In genomic region chr19:12294308-12295158, GRCh38 we compare ENCODE assay signal across 1 cellular context.
TF ChIP-seq lines count a peak whose summit lies in the region.

ZNF44 (minus strand) TSS chr19:12294883; CDS start chr19:12294694, 189 bp downstream.

TF ChIP-seq in GM23338, 12 proteins besides CTCF, POLR2A, EP300 and RAD21 (continued from another document):
- TF ChIP-seq, protein P1, sequence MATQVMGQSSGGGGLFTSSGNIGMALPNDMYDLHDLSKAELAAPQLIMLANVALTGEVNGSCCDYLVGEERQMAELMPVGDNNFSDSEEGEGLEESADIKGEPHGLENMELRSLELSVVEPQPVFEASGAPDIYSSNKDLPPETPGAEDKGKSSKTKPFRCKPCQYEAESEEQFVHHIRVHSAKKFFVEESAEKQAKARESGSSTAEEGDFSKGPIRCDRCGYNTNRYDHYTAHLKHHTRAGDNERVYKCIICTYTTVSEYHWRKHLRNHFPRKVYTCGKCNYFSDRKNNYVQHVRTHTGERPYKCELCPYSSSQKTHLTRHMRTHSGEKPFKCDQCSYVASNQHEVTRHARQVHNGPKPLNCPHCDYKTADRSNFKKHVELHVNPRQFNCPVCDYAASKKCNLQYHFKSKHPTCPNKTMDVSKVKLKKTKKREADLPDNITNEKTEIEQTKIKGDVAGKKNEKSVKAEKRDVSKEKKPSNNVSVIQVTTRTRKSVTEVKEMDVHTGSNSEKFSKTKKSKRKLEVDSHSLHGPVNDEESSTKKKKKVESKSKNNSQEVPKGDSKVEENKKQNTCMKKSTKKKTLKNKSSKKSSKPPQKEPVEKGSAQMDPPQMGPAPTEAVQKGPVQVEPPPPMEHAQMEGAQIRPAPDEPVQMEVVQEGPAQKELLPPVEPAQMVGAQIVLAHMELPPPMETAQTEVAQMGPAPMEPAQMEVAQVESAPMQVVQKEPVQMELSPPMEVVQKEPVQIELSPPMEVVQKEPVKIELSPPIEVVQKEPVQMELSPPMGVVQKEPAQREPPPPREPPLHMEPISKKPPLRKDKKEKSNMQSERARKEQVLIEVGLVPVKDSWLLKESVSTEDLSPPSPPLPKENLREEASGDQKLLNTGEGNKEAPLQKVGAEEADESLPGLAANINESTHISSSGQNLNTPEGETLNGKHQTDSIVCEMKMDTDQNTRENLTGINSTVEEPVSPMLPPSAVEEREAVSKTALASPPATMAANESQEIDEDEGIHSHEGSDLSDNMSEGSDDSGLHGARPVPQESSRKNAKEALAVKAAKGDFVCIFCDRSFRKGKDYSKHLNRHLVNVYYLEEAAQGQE (IDR thresholded peaks at IDR 0.05; ENCODE audit: unreplicated experiment) = no peak
- TF ChIP-seq, protein P2, sequence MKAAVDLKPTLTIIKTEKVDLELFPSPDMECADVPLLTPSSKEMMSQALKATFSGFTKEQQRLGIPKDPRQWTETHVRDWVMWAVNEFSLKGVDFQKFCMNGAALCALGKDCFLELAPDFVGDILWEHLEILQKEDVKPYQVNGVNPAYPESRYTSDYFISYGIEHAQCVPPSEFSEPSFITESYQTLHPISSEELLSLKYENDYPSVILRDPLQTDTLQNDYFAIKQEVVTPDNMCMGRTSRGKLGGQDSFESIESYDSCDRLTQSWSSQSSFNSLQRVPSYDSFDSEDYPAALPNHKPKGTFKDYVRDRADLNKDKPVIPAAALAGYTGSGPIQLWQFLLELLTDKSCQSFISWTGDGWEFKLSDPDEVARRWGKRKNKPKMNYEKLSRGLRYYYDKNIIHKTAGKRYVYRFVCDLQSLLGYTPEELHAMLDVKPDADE (IDR thresholded peaks at IDR 0.05) = no peak
- no peak for TF ChIP-seq EZH2 (IDR thresholded peaks at IDR 0.05; ENCODE audit: low read depth, unreplicated experiment)
